ENCODE assay signal across 1 cellular context in genomic region chr15:44536298-44536961, GRCh38.
A peak's percentile ranks its signal among the peaks of the same experiment; 100 is the strongest.
TF ChIP-seq lines count a peak whose summit lies in the region.

No MANE protein-coding gene starts in this region.

TF ChIP-seq in GM12878, 131 proteins besides CTCF, POLR2A, EP300 and RAD21 (continued from another document and continues in another):
- TF ChIP-seq CUX1 (IDR thresholded peaks at IDR 0.05; ENCODE audit: insufficient replicate concordance, low read depth, low read length) (no peak), TCF3 (IDR thresholded peaks at IDR 0.05; ENCODE audit: borderline replicate concordance, insufficient read depth, low read depth, low read length) (0 out of 2 replicates have a peak, but pooled peaks have one; percentile 38), CHD2 (IDR thresholded peaks at IDR 0.05; ENCODE audit: borderline replicate concordance, low read depth, low read length) (0 out of 2 replicates have a peak, but pooled peaks have one; percentile 12), NRF1 (conservative IDR thresholded peaks at IDR 0.05; ENCODE audit: low read depth, low read length) (no peak), CHD1 (IDR thresholded peaks at IDR 0.05; ENCODE audit: low read depth, low read length) (no peak), E4F1 (IDR thresholded peaks at IDR 0.05; ENCODE audit: borderline replicate concordance, partially characterized antibody) (no peak), ASH2L (IDR thresholded peaks at IDR 0.05; ENCODE audit: borderline replicate concordance, low read depth) (no peak), TAF1 (IDR thresholded peaks at IDR 0.05; ENCODE audit: borderline replicate concordance, low read depth, low read length) (0 out of 2 replicates have a peak, but pooled peaks have one; percentile 47), BRCA1 (IDR thresholded peaks at IDR 0.05; ENCODE audit: low read depth, low read length) (no peak), E2F4 (IDR thresholded peaks at IDR 0.05; ENCODE audit: low read depth, low read length) (0 out of 2 replicates have a peak, but pooled peaks have one; percentile 12), EZH2 (IDR thresholded peaks at IDR 0.05; ENCODE audit: borderline replicate concordance, control insufficient read depth, low read depth, low read length) (no peak), PML (IDR thresholded peaks at IDR 0.05; ENCODE audit: low read length) (peak; percentile 61; the same call in 1 of the 2 replicates), SREBF2 (IDR thresholded peaks at IDR 0.05; ENCODE audit: low read length) (no peak), IKZF2 (IDR thresholded peaks at IDR 0.05) (0 out of 4 replicates have a peak, but pooled peaks of 1 of the 2 experiments have one; percentile 16), ETV6 (conservative IDR thresholded peaks at IDR 0.05 in 1 of 2, IDR thresholded peaks at IDR 0.05 in 1 of 2; ENCODE audit: borderline replicate concordance in 1 of 2, low read depth in 1 of 2) (no peak), NKRF (conservative IDR thresholded peaks at IDR 0.05) (peak; percentile 63; the same call in 1 of the 2 replicates), CBFB (IDR thresholded peaks at IDR 0.05; ENCODE audit: low read depth) (0 out of 2 replicates have a peak, but pooled peaks have one; percentile 13), MAX (IDR thresholded peaks at IDR 0.05; ENCODE audit: low read depth, low read length) (peak; percentile 11; the same call in 1 of the 2 replicates), RUNX3 (IDR thresholded peaks at IDR 0.05; ENCODE audit: low read length) (0 out of 2 replicates have a peak, but pooled peaks have one; percentile 21), RB1 (IDR thresholded peaks at IDR 0.05; ENCODE audit: borderline replicate concordance) (peak; percentile 61; the same call in 1 of the 2 replicates), ZNF217 (IDR thresholded peaks at IDR 0.05) (no peak), ZNF592 (IDR thresholded peaks at IDR 0.05) (no peak), HDAC2 (IDR thresholded peaks at IDR 0.05) (no peak), REST (IDR thresholded peaks at IDR 0.05; ENCODE audit: low read depth, low read length) (0 out of 2 replicates have a peak, but pooled peaks have one; percentile 13), EGR1 (IDR thresholded peaks at IDR 0.05; ENCODE audit: borderline replicate concordance in 1 of 2, low read depth in 2 of 2, low read length in 2 of 2) (no peak), FOXK2 (IDR thresholded peaks at IDR 0.05) (no peak), NR2C1 (IDR thresholded peaks at IDR 0.05) (no peak), ESRRA (IDR thresholded peaks at IDR 0.05; ENCODE audit: low read length) (no peak), KLF5 (IDR thresholded peaks at IDR 0.05; ENCODE audit: partially characterized antibody) (no peak), BHLHE40 (IDR thresholded peaks at IDR 0.05; ENCODE audit: borderline replicate concordance in 1 of 2, low read depth in 2 of 2, low read length in 1 of 2) (peak in 1 of 2 experiments; percentile 4; a peak in 1 of 4 replicates), IRF4 (IDR thresholded peaks at IDR 0.05; ENCODE audit: low read depth, low read length) (no peak), TCF12 (IDR thresholded peaks at IDR 0.05; ENCODE audit: low read depth, low read length) (no peak; the same call in 1 of the 2 replicates), DPF2 (IDR thresholded peaks at IDR 0.05) (no peak), PAX5 (IDR thresholded peaks at IDR 0.05; ENCODE audit: borderline replicate concordance, low read depth, low read length) (peak; percentile 79), YY1 (IDR thresholded peaks at IDR 0.05; ENCODE audit: low read depth, low read length) (peak; percentile 90), SPI1 (IDR thresholded peaks at IDR 0.05; ENCODE audit: borderline replicate concordance, insufficient read depth, low read depth, low read length) (no peak), RAD51 (IDR thresholded peaks at IDR 0.05) (no peak), PKNOX1 (IDR thresholded peaks at IDR 0.05) (no peak)
